ENCODE assay signal across 9 cellular contexts in the genomic region with DNA sequence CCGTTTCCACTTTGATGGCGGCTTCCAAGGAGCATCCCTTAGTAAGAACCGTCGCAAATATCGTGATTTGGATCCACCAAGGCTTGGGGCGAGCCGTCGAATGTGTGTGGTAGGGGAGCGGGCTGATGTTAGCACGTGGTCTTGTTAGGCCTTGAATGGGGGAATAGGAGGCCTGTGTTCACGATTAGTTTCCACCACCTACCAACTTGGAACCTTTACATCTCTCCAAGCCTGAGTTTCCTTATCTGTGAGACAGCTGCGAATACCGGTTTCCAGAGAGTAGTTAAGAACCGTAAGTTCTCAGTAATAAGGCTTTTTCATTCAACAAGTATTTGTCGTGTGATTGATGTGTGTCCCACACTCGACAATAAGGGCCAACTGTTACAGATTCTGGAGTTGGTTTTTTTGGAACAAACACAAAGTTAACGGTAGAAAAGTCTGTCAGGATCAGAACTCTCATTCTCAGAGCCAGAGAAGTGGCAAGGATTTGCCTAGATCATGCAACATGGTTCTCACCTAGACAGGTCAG. TPM values are rescaled to one million over a fixed set of nuclear protein-coding genes. Genes with fewer than 3 reads are reported as not detected.
A peak's percentile ranks its signal among the peaks of the same experiment; 100 is the strongest.
DNase-seq lines count a peak whose midpoint lies in the region; ATAC-seq and TF ChIP-seq lines count a peak whose summit lies in the region.
"Had no signal": no experiment of that assay in that cellular context is flagged by ENCODE, and none has a peak within 500 bp of the region (broad histone marks: within the 10 kb centered on the region; RNA-seq: fewer than 3 reads in every experiment).

No MANE protein-coding gene starts in this region.

- no peak overlapping the region for H2BK12ac ChIP-seq in trophoblast cell (ENCODE audit: low read length)

- no peak for ATAC-seq in RWPE2 (ENCODE audit: low read depth)

- H3K4me1 ChIP-seq in RWPE2 (ENCODE audit: insufficient read depth, poor library complexity, severe bottlenecking): peaks cover 10% of the 10 kb centered on the region
- H3K4me1 ChIP-seq in esophagus muscularis mucosa: peaks cover 17 to 28% (median 24%) of the 10 kb centered on the region in 4 donors
- peaks cover 5 to 10% of the 10 kb centered on the region in 2 experiments for H3K4me1 ChIP-seq in trophoblast cell (ENCODE audit: control insufficient read depth in 1 of 2, insufficient read depth in 2 of 2, low read length in 2 of 2)

- no peak for TF ChIP-seq CTCF in RWPE2 (IDR thresholded peaks at IDR 0.05; ENCODE audit: poor library complexity, severe bottlenecking)
- no peak for TF ChIP-seq CTCF in esophagus muscularis mucosa (IDR thresholded peaks at IDR 0.05)
- no peak for TF ChIP-seq CTCF in GM13976 (IDR thresholded peaks at IDR 0.05; ENCODE audit: borderline replicate concordance, control extremely low read depth, extremely low read depth, insufficient read depth, missing control alignments)

- peak overlapping the region; percentile 83 for H4K91ac ChIP-seq in trophoblast cell (ENCODE audit: low read depth, low read length)

- peaks cover 10% of the 10 kb centered on the region for H3K79me2 ChIP-seq in trophoblast cell (ENCODE audit: control insufficient read depth, insufficient read depth, low read length, poor library complexity)

- peak overlapping the region; percentile 81 for H4K12ac ChIP-seq in trophoblast cell (ENCODE audit: low read depth, low read length)

- H3K27ac ChIP-seq in RWPE2 (ENCODE audit: poor library complexity, severe bottlenecking): peak overlapping the region; percentile 57
- H3K27ac ChIP-seq in esophagus muscularis mucosa (replicated peaks in 1 of 4): peak overlapping the region; percentile 86 to 92 (median 88)
- H3K27ac ChIP-seq in trophoblast cell (ENCODE audit: low read depth, low read length): no peak overlapping the region

- no peak for TF ChIP-seq POLR2A in esophagus muscularis mucosa (IDR thresholded peaks at IDR 0.05; ENCODE audit: low read depth)

- H2BK5ac ChIP-seq in trophoblast cell (ENCODE audit: low read depth, low read length, poor library complexity): peak overlapping the region; percentile 33

- H3K27me3 ChIP-seq in RWPE2 (ENCODE audit: insufficient read depth, poor library complexity, severe bottlenecking): no peaks in the 10 kb centered on the region
- H3K27me3 ChIP-seq in esophagus muscularis mucosa: no peaks in the 10 kb centered on the region
- H3K27me3 ChIP-seq in trophoblast cell (ENCODE audit: insufficient read depth, low read length): no peaks in the 10 kb centered on the region

- no peaks in the 10 kb centered on the region for H3K9me3 ChIP-seq in RWPE2 (ENCODE audit: severe bottlenecking)
- no peaks in the 10 kb centered on the region for H3K9me3 ChIP-seq in esophagus muscularis mucosa
- no peaks in the 10 kb centered on the region for H3K9me3 ChIP-seq in trophoblast cell (ENCODE audit: insufficient read depth, low read depth, low read length)

- H3K18ac ChIP-seq in trophoblast cell (ENCODE audit: low read length): peak overlapping the region; percentile 87

- peak overlapping the region; percentile 93 for H3K14ac ChIP-seq in trophoblast cell (ENCODE audit: low read length)

- no peak overlapping the region for H3K23ac ChIP-seq in trophoblast cell (ENCODE audit: low read length)

- peak overlapping the region; percentile 77 for H3K9ac ChIP-seq in trophoblast cell (ENCODE audit: low read length)

- peak; percentile 48 for DNase-seq in NCI-H2227 (lab: John Stamatoyannopoulos, UW; ENCODE audit: unreplicated experiment)
- no peak for DNase-seq in NCI-H2227 treated with DMSO at 0.1 percent for 48 hours (lab: John Stamatoyannopoulos, UW)
- DNase-seq in RWPE2 (ENCODE audit: low spot score): no peak
- DNase-seq in esophagus muscularis mucosa (ENCODE audit: extremely low spot score): no peak
- DNase-seq in trophoblast cell: peak in 1 of 2 donors; percentile 6
- DNase-seq in GM03348 (ENCODE audit: low spot score): no peak
- DNase-seq in effector CD4-positive, alpha-beta T cell: no peak
- no peak for DNase-seq in GM13976 (ENCODE audit: low spot score)

- 16% methylated on average over 15 of the region's 17 CpGs for WGBS in esophagus muscularis mucosa
- WGBS in trophoblast cell (ENCODE audit: extremely low coverage, insufficient coverage, insufficient read length): no CpG with 5 or more reads among the region's 17 CpGs

- H3K79me1 ChIP-seq in trophoblast cell (ENCODE audit: low read length): peaks cover 5% of the 10 kb centered on the region

- H3K4me2 ChIP-seq in trophoblast cell (ENCODE audit: low read length): peak overlapping the region; percentile 84

- peak overlapping the region; percentile 81 for H2AFZ ChIP-seq in trophoblast cell (ENCODE audit: insufficient read depth, low read length, poor library complexity)

- H2BK120ac ChIP-seq in trophoblast cell (ENCODE audit: insufficient read depth, low read length, poor library complexity): peak overlapping the region; percentile 49

- H3K36me3 ChIP-seq in RWPE2 (ENCODE audit: low read depth) (peaks cover 43% of the 10 kb centered on the region), esophagus muscularis mucosa (peaks cover 32 to 38% (median 35%) of the 10 kb centered on the region in 4 donors), trophoblast cell (ENCODE audit: control insufficient read depth in 1 of 2, insufficient read depth in 2 of 2, low read length in 2 of 2) (peaks cover 10 to 25% of the 10 kb centered on the region in 2 experiments)

- peak overlapping the region; percentile 93 for H4K8ac ChIP-seq in trophoblast cell (ENCODE audit: low read depth, low read length)

- H3K4me3 ChIP-seq in RWPE2 (ENCODE audit: severe bottlenecking): peak overlapping the region; percentile 59
- peak overlapping the region; percentile 77 to 98 (median 86) for H3K4me3 ChIP-seq in esophagus muscularis mucosa
- H3K4me3 ChIP-seq in trophoblast cell (ENCODE audit: low read depth, low read length): peak overlapping the region; percentile 93

- peak overlapping the region; percentile 45 for H2AK5ac ChIP-seq in trophoblast cell (ENCODE audit: low read length)

- TF ChIP-seq EP300 in esophagus muscularis mucosa (IDR thresholded peaks at IDR 0.05): no peak

- in situ Hi-C loops in GM13976 (cut with MboI; ENCODE audit: low sequenced_read_pairs, unreplicated experiment): no loop called here

- intact Hi-C loops in esophagus muscularis mucosa (cut with DNase I): no loop called here

- H3K4ac ChIP-seq in trophoblast cell (ENCODE audit: low read depth, low read length): peak overlapping the region; percentile 54

RNA-seq across cellular contexts. Expression of gene NUDC, which starts 0.7 kb away (rescaled TPM):
- 10 to 100 TPM; 61.6 to 91.1 (median 81.5) TPM for total RNA-seq in esophagus muscularis mucosa
- 61.4 and 64.4 TPM in 2 replicates for polyA plus RNA-seq in trophoblast cell (2013)

RNA-seq across cellular contexts. Expression of gene NR0B2, which starts 8.5 kb away (rescaled TPM):
- total RNA-seq in esophagus muscularis mucosa: not detected
- not detected in 2 replicates for polyA plus RNA-seq in trophoblast cell (2013)
- total RNA-seq: Daoy had no signal

RNA-seq across cellular contexts. Expression of gene GPATCH3, which starts 22.0 kb away (rescaled TPM):
- total RNA-seq in esophagus muscularis mucosa: 10 to 100 TPM in 1 of 4 donors, 1 to 10 TPM in 3; 7.5 to 17.0 (median 8.8) TPM
- polyA plus RNA-seq in trophoblast cell (2013): 17.8 and 18.2 TPM in 2 replicates

RNA-seq across cellular contexts. Expression of gene GPN2, which starts 32.2 kb away (rescaled TPM):
- 10 to 100 TPM in 3 of 4 donors, 1 to 10 TPM in 1; 9.6 to 16.5 (median 14.1) TPM for total RNA-seq in esophagus muscularis mucosa
- 22.9 and 24.1 TPM in 2 replicates for polyA plus RNA-seq in trophoblast cell (2013)

RNA-seq across cellular contexts. Expression of gene KDF1, which starts 38.0 kb away (rescaled TPM):
- total RNA-seq in esophagus muscularis mucosa: under 1 TPM in 2 of 4 donors, not detected in 2; 0.33 to 0.42 TPM
- polyA plus RNA-seq in trophoblast cell (2013): 10.6 and 10.8 TPM in 2 replicates
